Comparison of ENCODE assay signal across 16 cellular contexts in genomic region chr4:98574816-98575215, GRCh38.
"Had no signal": no experiment of that assay in that cellular context is flagged by ENCODE, and none has a peak within 500 bp of the region (broad histone marks: within the 10 kb centered on the region; RNA-seq: fewer than 3 reads in every experiment).

No MANE protein-coding gene starts in this region.

- H3K9ac ChIP-seq: SK-N-SH had no signal

- H3K4me1 ChIP-seq: colonic mucosa, pancreas had no signal

- H3K9me3 Mint-ChIP-seq: activated CD8-positive, alpha-beta T cell treated with anti-CD3 and anti-CD28 coated beads for 36 hours; activated naive CD4-positive, alpha-beta T cell treated with anti-CD3 and anti-CD28 coated beads, Interleukin-2, amount 50 U/mL, for 72 hours; stimulated activated naive B cell treated with anti-CD40 and anti-IgM and Interleukin-4, amounts not matched to agents 10 μg/mL and 1 μg/mL and 100 μg/mL, for 72 hours had no signal

- H3K27ac Mint-ChIP-seq: activated CD4-positive, alpha-beta T cell treated with anti-CD3 and anti-CD28 coated beads for 36 hours; activated CD8-positive, alpha-beta T cell treated with anti-CD3 and anti-CD28 coated beads for 36 hours; activated naive CD4-positive, alpha-beta T cell treated with anti-CD3 and anti-CD28 coated beads, Interleukin-2, amount 50 U/mL, for 72 hours; stimulated activated naive B cell treated with anti-CD40 and anti-IgM and Interleukin-4, amounts not matched to agents 10 μg/mL and 1 μg/mL and 100 μg/mL, for 72 hours had no signal

- H3K4me2 ChIP-seq: hepatocyte, SK-N-SH had no signal

- DNase-seq: activated CD4-positive, alpha-beta T cell treated with anti-CD3 and anti-CD28 coated beads for 36 hours; activated CD8-positive, alpha-beta memory T cell treated with anti-CD3 and anti-CD28 coated beads, Interleukin-2, amount 50 U/mL, for 4 hours; activated CD8-positive, alpha-beta T cell treated with anti-CD3 and anti-CD28 coated beads for 36 hours; activated gamma-delta T cell; activated T-cell treated with anti-CD3 and anti-CD28 coated beads, Interleukin-2, amount 50 U/mL, for 48 hours; colonic mucosa; pancreas; SK-N-SH; stimulated activated CD4-positive, alpha-beta T cell treated with anti-CD3 and anti-CD28 coated beads, Interleukin-2, amount 100 ng/mL, for 48 hours; stimulated activated naive B cell treated with anti-CD40 and anti-IgM and Interleukin-4, amounts not matched to agents 10 μg/mL and 1 μg/mL and 100 μg/mL, for 72 hours; T-helper 1 cell; T1000; transverse colon had no signal

- H3K4me3 Mint-ChIP-seq: activated CD4-positive, alpha-beta T cell treated with anti-CD3 and anti-CD28 coated beads for 36 hours; activated CD8-positive, alpha-beta T cell treated with anti-CD3 and anti-CD28 coated beads for 36 hours; stimulated activated naive B cell treated with anti-CD40 and anti-IgM and Interleukin-4, amounts not matched to agents 10 μg/mL and 1 μg/mL and 100 μg/mL, for 72 hours had no signal

- H3K36me3 ChIP-seq: colonic mucosa, pancreas, transverse colon had no signal

- ATAC-seq: activated CD4-positive, alpha-beta T cell treated with anti-CD3 and anti-CD28 coated beads for 36 hours; activated CD8-positive, alpha-beta T cell treated with anti-CD3 and anti-CD28 coated beads for 36 hours; activated naive CD4-positive, alpha-beta T cell treated with anti-CD3 and anti-CD28 coated beads, Interleukin-2, amount 50 U/mL, for 72 hours; esophagus mucosa; pancreas; stimulated activated naive B cell treated with anti-CD40 and anti-IgM and Interleukin-4, amounts not matched to agents 10 μg/mL and 1 μg/mL and 100 μg/mL, for 72 hours had no signal

- H3K9me3 ChIP-seq: colonic mucosa, pancreas, SK-N-SH, transverse colon had no signal

- H3K4me3 ChIP-seq: colonic mucosa, hepatocyte, pancreas, transverse colon had no signal

- H2AFZ ChIP-seq: hepatocyte had no signal

- H3K27ac ChIP-seq: colonic mucosa, hepatocyte, pancreas had no signal

- H3K27me3 Mint-ChIP-seq: activated CD4-positive, alpha-beta T cell treated with anti-CD3 and anti-CD28 coated beads for 36 hours; activated CD8-positive, alpha-beta T cell treated with anti-CD3 and anti-CD28 coated beads for 36 hours; stimulated activated naive B cell treated with anti-CD40 and anti-IgM and Interleukin-4, amounts not matched to agents 10 μg/mL and 1 μg/mL and 100 μg/mL, for 72 hours had no signal

- H3K27me3 ChIP-seq: colonic mucosa, hepatocyte, pancreas, transverse colon had no signal
